Comparison of ENCODE assay signal across 26 cellular contexts in genomic region chr3:36756272-36756671, GRCh38. TPM values are rescaled to one million over a fixed set of nuclear protein-coding genes. Genes with fewer than 3 reads are reported as not detected.
A peak's percentile ranks its signal among the peaks of the same experiment; 100 is the strongest.
DNase-seq lines count a peak whose midpoint lies in the region; ATAC-seq, FAIRE-seq and TF ChIP-seq lines count a peak whose summit lies in the region.
"Had no signal": no experiment of that assay in that cellular context is flagged by ENCODE, and none has a peak within 500 bp of the region (broad histone marks: within the 10 kb centered on the region; RNA-seq: fewer than 3 reads in every experiment).

No MANE protein-coding gene starts in this region.

- H3K4me1 ChIP-seq in DND-41 (ENCODE audit: insufficient read depth, low read length) (no peaks in the 10 kb centered on the region), HEK293 (ENCODE audit: control insufficient read depth, insufficient read depth, low read length) (no peaks in the 10 kb centered on the region), GM12878 (ENCODE audit: control insufficient read depth, insufficient read depth, low read length) (no peaks in the 10 kb centered on the region)
- H3K4me1 ChIP-seq: SJSA1 had no signal

- TF ChIP-seq RAD21 in GM12878 (IDR thresholded peaks at IDR 0.05; ENCODE audit: insufficient read depth, low read depth, low read length) = no peak

- no peaks in the 10 kb centered on the region for H3K27me3 ChIP-seq in DND-41 (ENCODE audit: insufficient read depth, low read length, poor library complexity)
- no peaks in the 10 kb centered on the region; a peak in 1 of 4 replicates for H3K27me3 ChIP-seq in GM12878 (replicated peaks in 1 of 2; ENCODE audit: control insufficient read depth in 2 of 2, insufficient read depth in 2 of 2, low read length in 1 of 2)

- TF ChIP-seq POLR2A in GM12878 (IDR thresholded peaks at IDR 0.05; ENCODE audit: low read depth, low read length) = no peak

- CTCF ChIA-PET in HEK293 (lab: Yijun Ruan, JAX) (no interaction called here), GM12878 (lab: Yijun Ruan, JAX) (no interaction called here)

- ATAC-seq in DND-41 (ENCODE audit: insufficient read depth, low read depth) (no peak), GM12878 (no peak)
- ATAC-seq: HepG2, K562 had no signal

- TF ChIP-seq EP300 in GM12878 (IDR thresholded peaks at IDR 0.05; ENCODE audit: borderline replicate concordance in 1 of 2, control insufficient read depth in 1 of 2, low read depth in 2 of 2, low read length in 2 of 2) = no peak

- no peaks in the 10 kb centered on the region for H3K79me2 ChIP-seq in DND-41 (ENCODE audit: insufficient read depth, low read length)
- no peaks in the 10 kb centered on the region for H3K79me2 ChIP-seq in GM12878 (ENCODE audit: control insufficient read depth, insufficient read depth, low read length)

- H3K36me3 ChIP-seq in DND-41 (ENCODE audit: insufficient read depth, low read length) = no peaks in the 10 kb centered on the region
- no peaks in the 10 kb centered on the region for H3K36me3 ChIP-seq in HEK293 (ENCODE audit: control insufficient read depth in 2 of 2, insufficient read depth in 1 of 2, low read length in 2 of 2)
- H3K36me3 ChIP-seq in GM12878 (ENCODE audit: control insufficient read depth in 2 of 2, insufficient read depth in 2 of 2, low read length in 1 of 2) = no peaks in the 10 kb centered on the region
- H3K36me3 ChIP-seq: SJSA1 had no signal

- H2AFZ ChIP-seq in DND-41 (ENCODE audit: low read depth, low read length) (no peak overlapping the region), GM12878 (ENCODE audit: control insufficient read depth, low read depth, low read length) (no peak overlapping the region)

- H3K9me3 ChIP-seq in DND-41 (ENCODE audit: insufficient read depth, low read length, severe bottlenecking) (no peaks in the 10 kb centered on the region), HEK293 (ENCODE audit: control insufficient read depth, insufficient read depth, low read depth, low read length) (no peaks in the 10 kb centered on the region), GM12878 (replicated peaks; ENCODE audit: control insufficient read depth, insufficient read depth, low read length) (no peaks in the 10 kb centered on the region)
- H3K9me3 ChIP-seq: SJSA1 had no signal

- POLR2A ChIA-PET in HEK293 (lab: Yijun Ruan, JAX) = no interaction called here
- POLR2A ChIA-PET in GM12878 (lab: Charles Lee) = interaction anchor here (0.5 kb wide), 1 partner anchor 187 kb away, joined by 3 read pairs; no protein-coding TSS in a partner anchor

- H4K20me1 ChIP-seq in DND-41 (ENCODE audit: insufficient read depth, low read length) = no peaks in the 10 kb centered on the region
- H4K20me1 ChIP-seq in GM12878 (ENCODE audit: control insufficient read depth, insufficient read depth) = no peaks in the 10 kb centered on the region

- no peak for FAIRE-seq in GM12878 (lab: Jason Lieb, UNC)
- FAIRE-seq: GM12891, HepG2, K562 had no signal

- BruUV-seq in GM12878 (replicated peaks; lab: Mats Ljungman, UMichigan) = no TSS peak

- H3K4me3 ChIP-seq in DND-41 (ENCODE audit: low read depth in 1 of 2, low read length in 2 of 2) (no peak overlapping the region), HEK293 (ENCODE audit: low read depth, low read length) (no peak overlapping the region), GM12878 (no peak overlapping the region)
- H3K4me3 ChIP-seq: K562, SJSA1 had no signal

- RAD21 ChIA-PET in GM12878 (lab: Charles Lee; ENCODE audit: unreplicated experiment) = no interaction called here

- SMC1A ChIA-PET in GM12878 (lab: Charles Lee; ENCODE audit: uncharacterized antibody, unreplicated experiment) = no interaction called here

- DNase-seq in DND-41 (peak; percentile 7), GM12878 (ENCODE audit: low read depth, low spot score) (no peak), myocyte (ENCODE audit: low read depth) (peak; percentile 35), A172 (ENCODE audit: low spot score) (no peak), activated gamma-delta T cell (lab: John Stamatoyannopoulos, UW) (no peak), NCI-H774 (lab: John Stamatoyannopoulos, UW) (no peak)
- DNase-seq: C1 segment of cervical spinal cord; CD4-positive, alpha-beta memory T cell; COR-L47; DMS53; EL; GDM1; H7; HFFc6; NCI-H1105; NCI-H1436 treated with DMSO at 0.1 percent for 48 hours; NCI-H187 treated with DMSO at 0.1 percent for 48 hours; Right ventricle myocardium superior; RPMI8226 had no signal

- no peak overlapping the region for H3K27ac ChIP-seq in DND-41 (ENCODE audit: low read length)
- no peak overlapping the region for H3K27ac ChIP-seq in HEK293 (ENCODE audit: extremely low read depth, low read depth, low read length)
- no peak overlapping the region for H3K27ac ChIP-seq in GM12878 (ENCODE audit: control insufficient read depth, insufficient read depth)
- H3K27ac ChIP-seq: SJSA1 had no signal

- 0% methylated on average over 1 of the region's 1 CpG for WGBS in GM12878 (ENCODE audit: insufficient coverage, insufficient replicate concordance, low lambda C conversion rate, missing lambda C conversion rate)

- intact Hi-C loops in GM12878 (cut with micrococcal nuclease; ENCODE audit: unreplicated experiment) = no loop called here

- H3K4me2 ChIP-seq in DND-41 (ENCODE audit: insufficient read depth, low read length) (no peak overlapping the region), GM12878 (ENCODE audit: control insufficient read depth, insufficient read depth) (no peak overlapping the region)

- H3K9ac ChIP-seq in DND-41 (ENCODE audit: low read depth, low read length) = no peak overlapping the region
- no peak overlapping the region for H3K9ac ChIP-seq in GM12878 (ENCODE audit: control insufficient read depth, insufficient read depth, low read length)

- TF ChIP-seq CTCF in DND-41 (IDR thresholded peaks at IDR 0.05; ENCODE audit: borderline replicate concordance, extremely low read depth, low read length, poor library complexity, severe bottlenecking) = no peak
- no peak for TF ChIP-seq CTCF in HEK293 (tag by site-specific recombination; IDR thresholded peaks at IDR 0.05)
- TF ChIP-seq CTCF in GM12878 (IDR thresholded peaks at IDR 0.05 in 2 of 3, conservative IDR thresholded peaks at IDR 0.05 in 1 of 3; ENCODE audit: control insufficient read depth in 2 of 3, extremely low read depth in 1 of 3, insufficient read depth in 1 of 3, low read depth in 3 of 3, low read length in 3 of 3) = no peak

- in situ Hi-C loops in GM12878 (cut with MboI) = no loop called here

TF ChIP-seq in HEK293, 187 proteins besides CTCF, POLR2A, EP300 and RAD21 (continues in another document):
- TF ChIP-seq ZNF692 (tag by site-specific recombination; IDR thresholded peaks at IDR 0.05) = no peak

TF ChIP-seq in GM12878, 131 proteins besides CTCF, POLR2A, EP300 and RAD21 (continues in another document):
- TF ChIP-seq SUPT20H (IDR thresholded peaks at IDR 0.05; ENCODE audit: borderline replicate concordance, control insufficient read depth, low read depth, low read length) (no peak), ZNF592 (IDR thresholded peaks at IDR 0.05) (no peak)

RNA-seq across cellular contexts. Expression of gene DCLK3, which starts 8.1 kb away (rescaled TPM):
- not detected in 2 replicates for total RNA-seq in GM12878 (2013; cell fraction: nucleolus; rRNA removed)
- not detected in 2 replicates for total RNA-seq in GM12878 (2014; rRNA removed)
- not detected in 2 replicates for total RNA-seq in GM12878 (2014; rRNA removed; fragmentation: Illumina TruSeq; extraction: Trizol)
- total RNA-seq in GM12878 (2021) = not detected in 2 replicates
- polyA plus RNA-seq in GM12878 (2011; ENCODE audit: low read depth) = not detected
- polyA plus RNA-seq in GM12878 (2011; rRNA removed) = not detected in 2 replicates
- polyA plus RNA-seq in GM12878 (2011; cell fraction: cytosol; rRNA removed) = not detected in 2 replicates
- polyA plus RNA-seq in GM12878 (2011; cell fraction: nucleus; rRNA removed) = not detected in 2 replicates
- not detected in 2 replicates for polyA plus RNA-seq in GM12878 (2012)
- polyA plus RNA-seq in GM12878 (2014; fragmentation: Illumina TruSeq; extraction: Trizol) = not detected in 2 replicates
- not detected for polyA plus RNA-seq in GM12878 (2014; fragmentation: Nextera tagmentation; extraction: Ambion mirVana)
- not detected in 2 replicates for polyA plus RNA-seq in GM12878 (2014; rRNA removed)
- polyA plus RNA-seq in GM12878 (2016; fragmentation: Nextera tagmentation; extraction: Ambion mirVana) = not detected
- polyA minus RNA-seq in GM12878 (2011; rRNA and poly(A)+ RNA removed) = not detected in 2 replicates
- polyA minus RNA-seq in GM12878 (2011; cell fraction: cytosol; rRNA and poly(A)+ RNA removed) = not detected in 2 replicates
- polyA minus RNA-seq in GM12878 (2011; cell fraction: nucleus; rRNA and poly(A)+ RNA removed) = not detected in 2 replicates
- not detected in 2 replicates for total RNA-seq in myocyte
- not detected for polyA plus RNA-seq in myocyte (2012)
- total RNA-seq in A172 (2014; rRNA removed; shearing (Covaris generic)) = not detected in 2 replicates
- total RNA-seq: CD4-positive, alpha-beta memory T cell; HepG2; HFFc6; HT1080; K562; M059J; SJSA1 had no signal
- polyA plus RNA-seq: CD4-positive, alpha-beta memory T cell; HepG2; K562 had no signal

Comparison
In these comparisons a context has a peak if more than half of its experiments do, and no peak if none do; other contexts are left out.
1. DNase-seq: peak in DND-41 (single experiment) and myocyte (single experiment); none in GM12878 (single experiment), A172 (single experiment), activated gamma-delta T cell (single experiment) and NCI-H774 (single experiment).